ENCODE assay signal across 8 cellular contexts in genomic region chr19:54190503-54190941, GRCh38. TPM values are rescaled to one million over a fixed set of nuclear protein-coding genes. Genes with fewer than 3 reads are reported as not detected.
A peak's percentile ranks its signal among the peaks of the same experiment; 100 is the strongest.
DNase-seq lines count a peak whose midpoint lies in the region; ATAC-seq and TF ChIP-seq lines count a peak whose summit lies in the region.

No MANE protein-coding gene starts in this region.

- H3K27ac ChIP-seq in angular gyrus (ENCODE audit: low read depth, low read length) (peak overlapping the region; percentile 100), upper lobe of left lung (peak overlapping the region; percentile 99 to 100 (median 99))

- no peak for TF ChIP-seq CTCF in GM13977 (IDR thresholded peaks at IDR 0.05; ENCODE audit: extremely low read depth, insufficient read depth, missing control alignments)
- TF ChIP-seq CTCF in upper lobe of left lung (IDR thresholded peaks at IDR 0.05), result no peak

- intact Hi-C loops in left cardiac atrium (cut with DNase I) (no loop called here), posterior vena cava (cut with DNase I) (no loop called here)

- DNase-seq in GM13977 (ENCODE audit: low spot score) (peak; percentile 94), NCI-H187 (lab: John Stamatoyannopoulos, UW) (peak; percentile 98 to 99), T-helper 2 cell (peak; percentile 99 to 100 (median 100)), left cardiac atrium (peak; percentile 100), posterior vena cava (ENCODE audit: low spot score) (peak; percentile 100), upper lobe of left lung (peak; percentile 99)

- peaks cover 19 to 33% (median 22%) of the 10 kb centered on the region in 4 donors for H3K4me1 ChIP-seq in upper lobe of left lung

- WGBS in upper lobe of left lung, 2 donors, result 0% methylated on average over 3 to 50 of the region's 51 CpGs

- peak; percentile 47 for ATAC-seq in HG02970 (IDR thresholded peaks at IDR 0.05; ENCODE audit: low FRiP score, unreplicated experiment)
- ATAC-seq in left cardiac atrium, result peak; percentile 73 to 79
- peak; percentile 85 to 93 for ATAC-seq in upper lobe of left lung (ENCODE audit: low FRiP score in 2 of 2)

- in situ Hi-C loops in GM13977 (cut with MboI; ENCODE audit: low pct_unique_long_range_greater_than_20kb, low sequenced_read_pairs, unreplicated experiment), result no loop called here

- H3K36me3 ChIP-seq in upper lobe of left lung, result peaks cover 0 to 29% (median 19%) of the 10 kb centered on the region in 4 donors

- peak overlapping the region; percentile 73 to 85 (median 80) for H3K4me3 ChIP-seq in upper lobe of left lung

- no peaks in the 10 kb centered on the region for H3K9me3 ChIP-seq in upper lobe of left lung

- TF ChIP-seq EP300 in upper lobe of left lung (IDR thresholded peaks at IDR 0.05), result no peak

- no peaks in the 10 kb centered on the region for H3K27me3 ChIP-seq in upper lobe of left lung

- no peak for TF ChIP-seq POLR2A in upper lobe of left lung (IDR thresholded peaks at IDR 0.05)

RNA-seq across cellular contexts. Expression of gene TSEN34, which starts 0.6 kb away (rescaled TPM):
- total RNA-seq in left cardiac atrium, result 10 to 100 TPM; 17.4 to 20.5 TPM
- 10 to 100 TPM; 17.3 to 24.5 TPM for total RNA-seq in posterior vena cava
- 10 to 100 TPM; 43.2 to 78.4 (median 49.7) TPM for total RNA-seq in upper lobe of left lung

RNA-seq across cellular contexts. Expression of gene MBOAT7, which starts 1.1 kb away (rescaled TPM):
- total RNA-seq in left cardiac atrium, result 10 to 100 TPM; 21.6 to 21.7 TPM
- total RNA-seq in posterior vena cava, result 10 to 100 TPM; 29.0 to 38.6 TPM
- total RNA-seq in upper lobe of left lung, result 100 to 1,000 TPM in 1 of 6 donors, 10 to 100 TPM in 5; 43.7 to 121 (median 75.4) TPM

RNA-seq across cellular contexts. Expression of gene RPS9, which starts 10.1 kb away (rescaled TPM):
- total RNA-seq in left cardiac atrium (100 to 1,000 TPM; 738 to 776 TPM), posterior vena cava (1,000 to 10,000 TPM in 1 of 2 donors, 100 to 1,000 TPM in 1; 777 to 1,026 TPM), upper lobe of left lung (1,000 to 10,000 TPM in 5 of 6 donors, 100 to 1,000 TPM in 1; 985 to 1,704 (median 1,208) TPM)

RNA-seq across cellular contexts. Expression of gene TMC4, which starts 17.6 kb away (rescaled TPM):
- total RNA-seq in left cardiac atrium (1 to 10 TPM in 1 of 2 donors, under 1 TPM in 1; 0.38 to 1.1 TPM), posterior vena cava (1 to 10 TPM; 1.1 to 1.4 TPM), upper lobe of left lung (100 to 1,000 TPM in 1 of 6 donors, 10 to 100 TPM in 5; 35.7 to 116 (median 48.5) TPM)

RNA-seq across cellular contexts. Expression of gene LENG1, which starts 31.0 kb away (rescaled TPM):
- total RNA-seq in left cardiac atrium (1 to 10 TPM; 7.0 to 7.2 TPM), posterior vena cava (1 to 10 TPM; 4.7 to 6.2 TPM), upper lobe of left lung (10 to 100 TPM in 3 of 6 donors, 1 to 10 TPM in 3; 8.5 to 16.8 (median 9.4) TPM)

Comparison
In these comparisons a context has a peak if more than half of its experiments do, and no peak if none do; other contexts are left out.
1. Peak in every context shown above with its lines: DNase-seq, ATAC-seq, H3K4me3 ChIP-seq and H3K27ac ChIP-seq.